Comparison of ENCODE assay signal across 12 cellular contexts in the genomic region with DNA sequence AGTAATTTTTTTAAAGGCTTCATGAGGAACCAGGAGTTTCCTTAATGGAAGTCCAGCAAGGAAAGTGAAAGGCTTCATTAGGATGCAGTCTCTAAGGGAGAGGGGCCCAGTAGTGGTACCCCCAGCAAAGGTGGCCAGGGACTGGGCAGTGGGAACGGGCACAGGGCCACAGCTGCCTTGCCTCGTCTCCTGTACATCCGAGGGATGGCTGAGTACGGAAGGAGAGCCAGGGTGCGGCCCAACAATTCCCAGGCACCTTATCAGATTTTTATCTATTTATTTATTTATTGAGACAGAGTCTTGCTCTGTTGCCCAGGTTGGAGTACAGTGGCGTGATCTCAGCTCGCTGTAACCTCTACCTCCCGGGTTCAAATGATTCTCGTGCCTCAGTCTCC. TPM values are rescaled to one million over a fixed set of nuclear protein-coding genes. Genes with fewer than 3 reads are reported as not detected.
"Had no signal": no experiment of that assay in that cellular context is flagged by ENCODE, and none has a peak within 500 bp of the region (broad histone marks: within the 10 kb centered on the region; RNA-seq: fewer than 3 reads in every experiment).

No MANE protein-coding gene starts in this region.

- ATAC-seq: activated CD8-positive, alpha-beta T cell treated with anti-CD3 and anti-CD28 coated beads, Interleukin-2, amount 10 ng/mL, durations not matched to agents 7 days and 5 days; naive thymus-derived CD8-positive, alpha-beta T cell had no signal

- H3K9me3 ChIP-seq: stomach had no signal

- H3K27me3 Mint-ChIP-seq: activated B cell treated with CpG ODN at 0.5 μM for 24 hours had no signal

- H3K36me3 Mint-ChIP-seq: naive thymus-derived CD8-positive, alpha-beta T cell had no signal

- DNase-seq: activated B cell treated with CpG ODN at 0.5 μM for 24 hours; activated CD4-positive, alpha-beta T cell treated with anti-CD3 and anti-CD28 coated beads, Interleukin-2, amount 10 ng/mL, durations not matched to agents 24 days and 14 days; activated CD8-positive, alpha-beta memory T cell treated with anti-CD3 and anti-CD28 coated beads, Interleukin-2, amount 50 U/mL, for 4 hours; activated CD8-positive, alpha-beta T cell treated with anti-CD3 and anti-CD28 coated beads, Interleukin-2, amount 10 ng/mL, durations not matched to agents 7 days and 5 days; activated naive CD4-positive, alpha-beta T cell treated with Interleukin-2 at 50 U/mL for 16 hours; erythroblast; kidney glomerular epithelial cell; mammary epithelial cell; stomach had no signal

- H3K4me3 ChIP-seq: stomach had no signal

- H3K27me3 ChIP-seq: stomach had no signal

- H3K4me3 Mint-ChIP-seq: activated B cell treated with CpG ODN at 0.5 μM for 24 hours; activated CD4-positive, alpha-beta T cell treated with anti-CD3 and anti-CD28 coated beads, Interleukin-2, amount 10 ng/mL, durations not matched to agents 24 days and 14 days; activated CD8-positive, alpha-beta T cell treated with anti-CD3 and anti-CD28 coated beads, Interleukin-2, amount 10 ng/mL, durations not matched to agents 7 days and 5 days; naive thymus-derived CD8-positive, alpha-beta T cell; T-helper 2 cell treated with Interferon-gamma antibody and Interleukin-4, amounts not matched to agents 5 μg/mL and 100 μg/mL, for 36 hours had no signal

- H3K36me3 ChIP-seq: stomach had no signal

- H3K27ac Mint-ChIP-seq: activated B cell treated with CpG ODN at 0.5 μM for 24 hours; activated CD4-positive, alpha-beta T cell treated with anti-CD3 and anti-CD28 coated beads, Interleukin-2, amount 10 ng/mL, durations not matched to agents 24 days and 14 days; activated CD8-positive, alpha-beta T cell treated with anti-CD3 and anti-CD28 coated beads, Interleukin-2, amount 10 ng/mL, durations not matched to agents 7 days and 5 days; naive thymus-derived CD8-positive, alpha-beta T cell; T-helper 2 cell treated with Interferon-gamma antibody and Interleukin-4, amounts not matched to agents 5 μg/mL and 100 μg/mL, for 36 hours had no signal

- H3K9me3 Mint-ChIP-seq: activated B cell treated with CpG ODN at 0.5 μM for 24 hours; activated CD4-positive, alpha-beta T cell treated with anti-CD3 and anti-CD28 coated beads, Interleukin-2, amount 10 ng/mL, durations not matched to agents 24 days and 14 days; naive thymus-derived CD8-positive, alpha-beta T cell; T-helper 2 cell treated with Interferon-gamma antibody and Interleukin-4, amounts not matched to agents 5 μg/mL and 100 μg/mL, for 36 hours had no signal

RNA-seq across cellular contexts. Expression of a gene that starts 14.5 kb away (rescaled TPM):
- total RNA-seq: activated B cell treated with CpG ODN at 0.5 μM for 24 hours; naive thymus-derived CD8-positive, alpha-beta T cell had no signal
- polyA plus RNA-seq: naive thymus-derived CD8-positive, alpha-beta T cell had no signal

RNA-seq across cellular contexts. Expression of a gene that starts 23.4 kb away (rescaled TPM):
- total RNA-seq: activated B cell treated with CpG ODN at 0.5 μM for 24 hours, dermis blood vessel endothelial cell had no signal
